Comparison of ENCODE assay signal across 1 cellular context in genomic region chr22:38744981-38745380, GRCh38.
TF ChIP-seq lines count a peak whose summit lies in the region.

No MANE protein-coding gene starts in this region.

TF ChIP-seq in HepG2, 621 proteins besides CTCF, POLR2A, EP300 and RAD21 (continued from another document and continues in another):
- no peak for TF ChIP-seq PRDM15 (CRISPR knock-in tag; IDR thresholded peaks at IDR 0.05)
- no peak for TF ChIP-seq MYNN (CRISPR knock-in tag; IDR thresholded peaks at IDR 0.05; ENCODE audit: low read depth)
- TF ChIP-seq ZNF142 (CRISPR knock-in tag; IDR thresholded peaks at IDR 0.05), result no peak
- TF ChIP-seq ZBTB46 (CRISPR knock-in tag; IDR thresholded peaks at IDR 0.05; ENCODE audit: borderline replicate concordance), result no peak
- no peak for TF ChIP-seq ZNF251 (CRISPR knock-in tag; IDR thresholded peaks at IDR 0.05)
- no peak for TF ChIP-seq ZNF720 (CRISPR knock-in tag; IDR thresholded peaks at IDR 0.05)
- TF ChIP-seq TFDP1 (CRISPR knock-in tag; IDR thresholded peaks at IDR 0.05; ENCODE audit: borderline replicate concordance), result no peak
- TF ChIP-seq KIAA2018 (CRISPR knock-in tag; IDR thresholded peaks at IDR 0.05; ENCODE audit: borderline replicate concordance), result no peak
- no peak for TF ChIP-seq STAT5B (CRISPR knock-in tag; IDR thresholded peaks at IDR 0.05)
- 0 out of 2 replicates have a peak, but pooled peaks have one; percentile 38 for TF ChIP-seq PHF20 (CRISPR knock-in tag; IDR thresholded peaks at IDR 0.05)
- TF ChIP-seq HOMEZ (CRISPR knock-in tag; IDR thresholded peaks at IDR 0.05; ENCODE audit: low read depth), result no peak
- TF ChIP-seq HDAC6 (IDR thresholded peaks at IDR 0.05; ENCODE audit: low read depth, low read length), result no peak
- 0 out of 2 replicates have a peak, but pooled peaks have one; percentile 38 for TF ChIP-seq PITX1 (CRISPR knock-in tag; IDR thresholded peaks at IDR 0.05)
- TF ChIP-seq PATZ1 (CRISPR knock-in tag; IDR thresholded peaks at IDR 0.05), result peak; percentile 91
- TF ChIP-seq ZNF891 (CRISPR knock-in tag; IDR thresholded peaks at IDR 0.05), result no peak
- no peak for TF ChIP-seq KMT2B (CRISPR knock-in tag; IDR thresholded peaks at IDR 0.05)
- TF ChIP-seq ZNF644 (CRISPR knock-in tag; IDR thresholded peaks at IDR 0.05; ENCODE audit: low read depth), result no peak
- no peak for TF ChIP-seq TAF15 (IDR thresholded peaks at IDR 0.05; ENCODE audit: low read depth, low read length, poor library complexity, severe bottlenecking)
- no peak for TF ChIP-seq THAP11 (CRISPR knock-in tag; IDR thresholded peaks at IDR 0.05)
- peak; percentile 68 for TF ChIP-seq MAX (IDR thresholded peaks at IDR 0.05)
- TF ChIP-seq ZNF788 (CRISPR knock-in tag; IDR thresholded peaks at IDR 0.05; ENCODE audit: borderline replicate concordance), result no peak
- no peak for TF ChIP-seq ZSCAN31 (CRISPR knock-in tag; IDR thresholded peaks at IDR 0.05; ENCODE audit: low read depth)
